Comparison of ENCODE assay signal across 8 cellular contexts in genomic region chr3:146544013-146544928, GRCh38. TPM values are rescaled to one million over a fixed set of nuclear protein-coding genes. Genes with fewer than 3 reads are reported as not detected.
DNase-seq lines count a peak whose midpoint lies in the region; TF ChIP-seq lines count a peak whose summit lies in the region.

Gene PLSCR1 (minus strand): TSS chr3:146544607. CDS start chr3:146536552, 8,055 bp downstream.

- no peaks in the 10 kb centered on the region for H3K27me3 Mint-ChIP-seq in endothelial cell (ENCODE audit: unreplicated experiment)

- H3K27ac ChIP-seq in OCI-LY1 (ENCODE audit: low read depth, low read length, poor library complexity, severe bottlenecking) (no peak within 1 kb of the TSS), mesodermal cell (ENCODE audit: low read depth, low read length, severe bottlenecking) (peak within 1 kb of the TSS; percentile 87)

- H3K79me2 ChIP-seq in OCI-LY1 (ENCODE audit: insufficient read depth, low read length), result no peaks in the 10 kb centered on the region

- 1 to 2% methylated on average over 27 to 29 of the region's 51 CpGs for WGBS in mesodermal cell (ENCODE audit: insufficient coverage in 2 of 2), 2 experiments

- no peaks in the 10 kb centered on the region for H3K27me3 ChIP-seq in OCI-LY1 (ENCODE audit: insufficient read depth, low read length)

- H3K4me3 Mint-ChIP-seq in endothelial cell (ENCODE audit: unreplicated experiment), result peak within 1 kb of the TSS; percentile 94

- H3K4me1 Mint-ChIP-seq in endothelial cell (ENCODE audit: unreplicated experiment), result peaks cover 20% of the 10 kb centered on the region

- no peaks in the 10 kb centered on the region for H3F3A ChIP-seq in OCI-LY1 (ENCODE audit: insufficient read depth, low read length)

- peak within 1 kb of the TSS; percentile 73 for H3K4me3 ChIP-seq in OCI-LY1 (ENCODE audit: low read depth, low read length, poor library complexity, severe bottlenecking)
- H3K4me3 ChIP-seq in mesodermal cell (ENCODE audit: extremely low read depth, insufficient read depth, low read length, poor library complexity, severe bottlenecking), result peak within 1 kb of the TSS; percentile 67

- peak; percentile 94 for DNase-seq in COR-L47 (lab: John Stamatoyannopoulos, UW)
- DNase-seq in GM20000 (ENCODE audit: low spot score), result peak; percentile 82
- peak; percentile 92 for DNase-seq in HS-5 (ENCODE audit: low read depth)
- peak; percentile 66 for DNase-seq in activated CD8-positive, alpha-beta memory T cell treated with anti-CD3 and anti-CD28 coated beads, Interleukin-2, amount 50 U/mL, for 4 hours
- peak; percentile 87 for DNase-seq in endothelial cell (ENCODE audit: low spot score)
- peak; percentile 38 for DNase-seq in stimulated activated CD8-positive, alpha-beta memory T cell treated with anti-CD3 and anti-CD28 coated beads, Interleukin-15, amount 100 ng/mL, for 24 hours (ENCODE audit: low read depth)

- H3K4me1 ChIP-seq in OCI-LY1 (ENCODE audit: insufficient read depth, low read length, severe bottlenecking), result peaks cover 34% of the 10 kb centered on the region
- H3K4me1 ChIP-seq in mesodermal cell (ENCODE audit: control insufficient read depth, insufficient read depth, low read length, poor library complexity, severe bottlenecking), result no peaks in the 10 kb centered on the region

- peaks cover 10% of the 10 kb centered on the region for H3K36me3 Mint-ChIP-seq in endothelial cell (ENCODE audit: low read depth, unreplicated experiment)

- no peaks in the 10 kb centered on the region for H4K20me1 ChIP-seq in OCI-LY1 (ENCODE audit: insufficient read depth, low read length)

- peak within 1 kb of the TSS; percentile 57; the same call in 1 of the 2 replicates for H2AFZ ChIP-seq in OCI-LY1 (ENCODE audit: low read length)

- H3K9ac ChIP-seq in OCI-LY1 (ENCODE audit: low read length), result peak within 1 kb of the TSS; percentile 78

- H3K9me3 Mint-ChIP-seq in endothelial cell (ENCODE audit: unreplicated experiment), result no peaks in the 10 kb centered on the region

- no peaks in the 10 kb centered on the region for H3K36me3 ChIP-seq in OCI-LY1 (ENCODE audit: insufficient read depth, low read length)
- H3K36me3 ChIP-seq in mesodermal cell (ENCODE audit: control insufficient read depth, insufficient read depth, low read length), result peaks cover 12% of the 10 kb centered on the region

- H3K9me3 ChIP-seq in OCI-LY1 (ENCODE audit: low read length) (no peaks in the 10 kb centered on the region), mesodermal cell (ENCODE audit: control insufficient read depth, low read length) (peaks cover 2% of the 10 kb centered on the region)

- peak within 1 kb of the TSS; percentile 91 for H3K27ac Mint-ChIP-seq in endothelial cell (ENCODE audit: unreplicated experiment)

- H3K9me2 ChIP-seq in OCI-LY1 (ENCODE audit: low read depth, low read length), result no peaks in the 10 kb centered on the region

- TF ChIP-seq CTCF in GM20000 (IDR thresholded peaks at IDR 0.05; ENCODE audit: extremely low read depth, missing control alignments), result no peak
- no peak for TF ChIP-seq CTCF in OCI-LY1 (IDR thresholded peaks at IDR 0.05; ENCODE audit: low read length)
- TF ChIP-seq CTCF in endothelial cell (IDR thresholded peaks at IDR 0.05; ENCODE audit: unreplicated experiment), result no peak

- H3K4me2 ChIP-seq in OCI-LY1 (ENCODE audit: low read length), result peak within 1 kb of the TSS; percentile 72

RNA-seq across cellular contexts. Expression of gene PLSCR1, which starts in this region (rescaled TPM):
- total RNA-seq in endothelial cell (ENCODE audit: unreplicated experiment), result 77.1 TPM
- polyA plus RNA-seq in mesodermal cell (2013, experiment 1 of 2), result 36.1 TPM
- polyA plus RNA-seq in mesodermal cell (2013, experiment 2 of 2), result 37.1 TPM

Comparison
In these comparisons a context has a peak if more than half of its experiments do, and no peak if none do; other contexts are left out.
1. DNase-seq: peak in every context shown above with its lines; median percentile 94 in COR-L47; 92 in HS-5; 87 in endothelial cell; 82 in GM20000; 66 in activated CD8-positive, alpha-beta memory T cell treated with anti-CD3 and anti-CD28 coated beads, Interleukin-2, amount 50 U/mL, for 4 hours; 38 in stimulated activated CD8-positive, alpha-beta memory T cell treated with anti-CD3 and anti-CD28 coated beads, Interleukin-15, amount 100 ng/mL, for 24 hours.